ENCODE assay signal across 8 cellular contexts in the genomic region with DNA sequence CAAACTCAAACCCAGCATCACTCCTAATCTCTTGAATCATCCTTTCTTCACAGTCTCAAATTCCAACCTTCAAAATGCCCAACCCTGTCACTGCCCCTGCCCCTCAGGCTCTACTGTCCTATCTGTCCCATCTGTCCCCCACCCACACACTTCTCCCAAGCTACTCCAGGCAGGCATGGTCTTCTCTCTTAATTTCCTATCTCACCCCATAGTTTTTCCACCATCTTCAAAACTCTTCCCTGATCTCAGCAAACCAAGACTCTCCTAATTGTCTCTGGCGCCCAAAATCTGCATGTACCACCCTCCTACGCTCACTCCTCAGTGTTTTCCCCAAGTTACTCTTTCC. TPM values are rescaled to one million over a fixed set of nuclear protein-coding genes. Genes with fewer than 3 reads are reported as not detected.
DNase-seq lines count a peak whose midpoint lies in the region; ATAC-seq, FAIRE-seq and TF ChIP-seq lines count a peak whose summit lies in the region.

No MANE protein-coding gene starts in this region.

- peak overlapping the region; percentile 86 for H3K4me2 ChIP-seq in astrocyte (ENCODE audit: low read length)

- peaks cover 12% of the 10 kb centered on the region for H3K4me1 Mint-ChIP-seq in activated T-cell treated with anti-CD3 and anti-CD28 coated beads, Interleukin-2, amount 50 U/mL, for 72 hours (ENCODE audit: low read depth)
- H3K4me1 Mint-ChIP-seq in astrocyte (ENCODE audit: low read depth, unreplicated experiment): no peaks in the 10 kb centered on the region

- H4K20me1 ChIP-seq in astrocyte (ENCODE audit: insufficient read depth, low read length): peaks cover 20% of the 10 kb centered on the region

- H3K4me1 ChIP-seq in astrocyte (ENCODE audit: insufficient read depth, low read length) (peaks cover 3% of the 10 kb centered on the region), tibial artery (peaks cover 0 to 20% (median 3%) of the 10 kb centered on the region in 4 donors)

- H3K27ac ChIP-seq in astrocyte (ENCODE audit: low read depth, low read length): peak overlapping the region; percentile 88
- H3K27ac ChIP-seq in tibial artery: peak overlapping the region; percentile 85 to 92

- peaks cover 51% of the 10 kb centered on the region for H3K79me2 ChIP-seq in astrocyte (ENCODE audit: insufficient read depth, low read length)

- H3K9me3 Mint-ChIP-seq in activated T-cell treated with anti-CD3 and anti-CD28 coated beads, Interleukin-2, amount 50 U/mL, for 72 hours: no peaks in the 10 kb centered on the region
- no peaks in the 10 kb centered on the region for H3K9me3 Mint-ChIP-seq in astrocyte (ENCODE audit: unreplicated experiment)

- TF ChIP-seq POLR2A in lower leg skin (IDR thresholded peaks at IDR 0.05): no peak
- no peak for TF ChIP-seq POLR2A in GM18505 (IDR thresholded peaks at IDR 0.05; ENCODE audit: borderline replicate concordance, extremely low read depth, insufficient read depth, insufficient read length)

- H3K9me3 ChIP-seq in astrocyte (ENCODE audit: insufficient read depth, low read depth, low read length) (no peaks in the 10 kb centered on the region), tibial artery (no peaks in the 10 kb centered on the region)

- no peaks in the 10 kb centered on the region for H3K36me3 ChIP-seq in astrocyte (ENCODE audit: insufficient read depth, low read length)
- no peaks in the 10 kb centered on the region for H3K36me3 ChIP-seq in tibial artery

- H3K27me3 ChIP-seq in astrocyte (ENCODE audit: insufficient read depth, low read length): no peaks in the 10 kb centered on the region
- no peaks in the 10 kb centered on the region for H3K27me3 ChIP-seq in tibial artery

- WGBS in lower leg skin, 2 donors: 3 to 40% methylated on average over 2 of the region's 2 CpGs

- DNase-seq in activated T-cell treated with anti-CD3 and anti-CD28 coated beads, Interleukin-2, amount 50 U/mL, for 72 hours: no peak
- DNase-seq in activated T-cell treated with anti-CD3 and anti-CD28 coated beads for 4 hours (no peak), astrocyte (ENCODE audit: low read depth) (no peak), lower leg skin (ENCODE audit: low spot score in 2 of 2) (no peak), tibial artery (no peak)
- DNase-seq in activated CD4-positive, alpha-beta T cell treated with anti-CD3 and anti-CD28 coated beads, Interleukin-2, amount 50 U/mL, for 1 hour: no peak

- intact Hi-C loops in lower leg skin (cut with DNase I; ENCODE audit: low total_unique reads): no loop called here
- intact Hi-C loops in tibial artery (cut with DNase I; ENCODE audit: low total_unique reads): loop anchor here (5.0 to 10.0 kb wide), 2 partner anchors 214 to 676 kb away; a partner anchor contains a TSS

- no peak for ATAC-seq in activated T-cell treated with anti-CD3 and anti-CD28 coated beads, Interleukin-2, amount 50 U/mL, for 72 hours (replicated peaks in 1 of 2)
- no peak for ATAC-seq in GM18505 (IDR thresholded peaks at IDR 0.05; ENCODE audit: unreplicated experiment)
- no peak for ATAC-seq in GM19395 (IDR thresholded peaks at IDR 0.05; ENCODE audit: unreplicated experiment)

- peak overlapping the region; percentile 84 for H3K27ac Mint-ChIP-seq in activated T-cell treated with anti-CD3 and anti-CD28 coated beads, Interleukin-2, amount 50 U/mL, for 72 hours
- H3K27ac Mint-ChIP-seq in astrocyte (ENCODE audit: unreplicated experiment): peak overlapping the region; percentile 82

- peak overlapping the region; percentile 88 to 92 for H3K4me3 Mint-ChIP-seq in activated T-cell treated with anti-CD3 and anti-CD28 coated beads, Interleukin-2, amount 50 U/mL, for 72 hours
- H3K4me3 Mint-ChIP-seq in astrocyte (ENCODE audit: unreplicated experiment): peak overlapping the region; percentile 97

- H3K9ac ChIP-seq in astrocyte (ENCODE audit: low read length): peak overlapping the region; percentile 97

- peaks cover 0 to 4% of the 10 kb centered on the region in 2 donors for H3K36me3 Mint-ChIP-seq in activated T-cell treated with anti-CD3 and anti-CD28 coated beads, Interleukin-2, amount 50 U/mL, for 72 hours (ENCODE audit: insufficient read depth in 2 of 2)
- no peaks in the 10 kb centered on the region for H3K36me3 Mint-ChIP-seq in astrocyte (ENCODE audit: low read depth, unreplicated experiment)

- FAIRE-seq in astrocyte (lab: Jason Lieb, UNC): no peak

- peak overlapping the region; percentile 23 for H2AFZ ChIP-seq in astrocyte (ENCODE audit: low read depth, low read length)

- TF ChIP-seq CTCF in astrocyte (IDR thresholded peaks at IDR 0.05; ENCODE audit: insufficient read depth, low read depth, low read length) (no peak), lower leg skin (IDR thresholded peaks at IDR 0.05) (no peak), tibial artery (IDR thresholded peaks at IDR 0.05) (no peak)

- no peaks in the 10 kb centered on the region for H3K27me3 Mint-ChIP-seq in activated T-cell treated with anti-CD3 and anti-CD28 coated beads, Interleukin-2, amount 50 U/mL, for 72 hours (ENCODE audit: low read depth)
- no peaks in the 10 kb centered on the region for H3K27me3 Mint-ChIP-seq in astrocyte (ENCODE audit: low read depth, unreplicated experiment)

- peak overlapping the region; percentile 83 for H3K4me3 ChIP-seq in astrocyte (ENCODE audit: insufficient read depth, low read depth, low read length)
- H3K4me3 ChIP-seq in lower leg skin (ENCODE audit: low read depth, poor library complexity, severe bottlenecking): peak overlapping the region; percentile 56
- H3K4me3 ChIP-seq in tibial artery: peak overlapping the region; percentile 63 to 73

RNA-seq across cellular contexts. Expression of a gene that starts 0.6 kb away (rescaled TPM):
- total RNA-seq in activated T-cell treated with anti-CD3 and anti-CD28 coated beads, Interleukin-2, amount 50 U/mL, for 72 hours: 10 to 100 TPM; 31.8 to 34.4 TPM
- total RNA-seq in astrocyte: 146 and 161 TPM in 2 replicates
- 100 to 1,000 TPM in 3 of 4 donors, 10 to 100 TPM in 1; 90.1 to 154 (median 120) TPM for total RNA-seq in lower leg skin
